27 cellular contexts compared by ENCODE assay signal in the genomic region with DNA sequence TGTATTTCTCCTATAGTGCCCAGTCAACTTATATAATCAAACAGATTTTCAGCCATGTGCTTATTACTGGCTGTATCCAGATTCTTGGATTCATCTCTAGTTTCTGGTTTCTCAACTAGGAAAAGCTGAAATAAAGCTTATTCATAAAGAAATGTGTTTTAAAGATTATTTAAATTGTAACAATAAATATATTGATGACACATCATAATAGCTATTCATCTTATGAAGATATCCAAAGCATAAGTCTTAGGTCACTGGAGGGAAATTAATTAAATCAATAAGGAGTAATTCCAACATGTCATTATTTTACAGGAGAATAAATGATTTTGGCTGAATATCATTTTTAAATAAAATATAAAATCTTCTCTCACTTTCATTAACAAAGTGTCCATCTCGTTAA.
"Had no signal": no experiment of that assay in that cellular context is flagged by ENCODE, and none has a peak within 500 bp of the region (broad histone marks: within the 10 kb centered on the region; RNA-seq: fewer than 3 reads in every experiment).

No MANE protein-coding gene starts in this region.

- H3K9me3 ChIP-seq: esophagus muscularis mucosa, gastroesophageal sphincter, heart right ventricle had no signal

- H3K4me3 ChIP-seq: esophagus muscularis mucosa, gastroesophageal sphincter, heart right ventricle had no signal

- H3K36me3 ChIP-seq: brain microvascular endothelial cell, esophagus muscularis mucosa, gastroesophageal sphincter, heart right ventricle had no signal

- H3K4me1 ChIP-seq: esophagus muscularis mucosa, gastroesophageal sphincter, heart right ventricle had no signal

- H3K27ac ChIP-seq: brain microvascular endothelial cell, esophagus muscularis mucosa, foreskin keratinocyte, gastroesophageal sphincter, heart right ventricle, VCaP had no signal

- H3K27me3 ChIP-seq: brain microvascular endothelial cell, esophagus muscularis mucosa, foreskin keratinocyte, gastroesophageal sphincter, heart right ventricle had no signal

- FAIRE-seq: astrocyte, bronchial epithelial cell had no signal

- DNase-seq: activated CD4-positive, alpha-beta T cell treated with anti-CD3 and anti-CD28 coated beads for 48 hours; activated CD4-positive, alpha-beta T cell treated with anti-CD3 and anti-CD28 coated beads, Interleukin-2, amount 50 U/mL, for 1 hour; activated CD4-positive, alpha-beta T cell treated with anti-CD3 and anti-CD28 coated beads, Interleukin-2, amount 50 U/mL, for 48 hours; activated CD8-positive, alpha-beta memory T cell treated with anti-CD3 and anti-CD28 coated beads for 24 hours; activated CD8-positive, alpha-beta T cell treated with anti-CD3 and anti-CD28 coated beads for 36 hours; activated effector memory CD4-positive, alpha-beta T cell treated with Interleukin-2 at 50 U/mL for 16 hours; activated gamma-delta T cell treated with Interleukin-2 at 50 U/mL for 16 hours; activated naive CD4-positive, alpha-beta T cell treated with anti-CD3 and anti-CD28 coated beads, Interleukin-2, amount 50 U/mL, for 16 hours; activated naive CD4-positive, alpha-beta T cell treated with Interleukin-2 at 50 U/mL for 16 hours; activated T-cell treated with anti-CD3 and anti-CD28 coated beads, Interleukin-2, amount 50 U/mL, for 4 hours; amniotic stem cell; anterior cingulate cortex; brain microvascular endothelial cell; cortex of kidney; effector CD4-positive, alpha-beta T cell; effector memory CD8-positive, alpha-beta T cell; erythroblast; foreskin keratinocyte; heart right ventricle; T-helper 2 cell had no signal

- ATAC-seq: activated CD8-positive, alpha-beta T cell treated with anti-CD3 and anti-CD28 coated beads for 36 hours; activated T-cell treated with anti-CD3 and anti-CD28 coated beads, Interleukin-2, amount 50 U/mL, for 4 hours; activated T-helper 17 cell treated with anti-CD3 and anti-CD28 coated beads, Interleukin-2, amount 50 U/mL, for 72 hours; effector memory CD8-positive, alpha-beta T cell; foreskin keratinocyte; gastroesophageal sphincter; heart right ventricle; WTC11 had no signal
